In genomic region chr14:98292191-98292590, GRCh38 we compare ENCODE assay signal across 35 cellular contexts.
"Had no signal": no experiment of that assay in that cellular context is flagged by ENCODE, and none has a peak within 500 bp of the region (broad histone marks: within the 10 kb centered on the region; RNA-seq: fewer than 3 reads in every experiment).

No MANE protein-coding gene starts in this region.

- H3K27ac ChIP-seq: brain microvascular endothelial cell, coronary artery, dorsolateral prefrontal cortex, esophagus squamous epithelium, heart left ventricle, WERI-Rb-1 had no signal

- H3K27ac Mint-ChIP-seq: activated B cell treated with CpG ODN at 0.5 μM for 24 hours; activated CD4-positive, alpha-beta memory T cell treated with anti-CD3 and anti-CD28 coated beads, Interleukin-2, amount 10 ng/mL, durations not matched to agents 7 days and 5 days; activated CD4-positive, alpha-beta T cell treated with anti-CD3 and anti-CD28 coated beads for 36 hours; activated CD4-positive, alpha-beta T cell treated with anti-CD3 and anti-CD28 coated beads, Interleukin-2, amount 10 ng/mL, durations not matched to agents 7 days and 5 days; activated CD8-positive, alpha-beta memory T cell treated with anti-CD3 and anti-CD28 coated beads, Interleukin-2, amount 10 ng/mL, durations not matched to agents 7 days and 5 days; activated naive CD4-positive, alpha-beta T cell treated with anti-CD3 and anti-CD28 coated beads, Interleukin-2, amount 10 ng/mL, durations not matched to agents 7 days and 5 days; activated naive CD8-positive, alpha-beta T cell; activated T-helper 1 cell treated with anti-CD3 and anti-CD28 coated beads, Interleukin-12 subunit alpha, Interleukin-12 subunit beta, Interleukin-2, Interleukin-4 antibody, amounts not matched to agents 30 ng/mL and 10 ng/mL and 1 ng/mL, durations not matched to agents 14 hours and 24 hours and 36 hours; dendritic cell treated with granulocyte-macrophage colony-stimulating factor and Interleukin-4, amounts not matched to agents 40 ng/mL and 50 ng/mL, for 4 days; endodermal cell; T-helper 17 cell; T-helper 2 cell treated with Interferon-gamma antibody and Interleukin-4, amounts not matched to agents 5 μg/mL and 100 μg/mL, for 36 hours had no signal

- FAIRE-seq: astrocyte, bronchial epithelial cell, frontal cortex had no signal

- H3K4me1 ChIP-seq: heart left ventricle had no signal

- H3K9me3 ChIP-seq: esophagus squamous epithelium had no signal

- H3K27me3 Mint-ChIP-seq: activated B cell treated with CpG ODN at 0.5 μM for 24 hours; activated CD4-positive, alpha-beta memory T cell treated with anti-CD3 and anti-CD28 coated beads, Interleukin-2, amount 10 ng/mL, durations not matched to agents 7 days and 5 days; activated CD4-positive, alpha-beta T cell treated with anti-CD3 and anti-CD28 coated beads for 36 hours; activated CD4-positive, alpha-beta T cell treated with anti-CD3 and anti-CD28 coated beads, Interleukin-2, amount 10 ng/mL, durations not matched to agents 7 days and 5 days; activated CD8-positive, alpha-beta memory T cell treated with anti-CD3 and anti-CD28 coated beads, Interleukin-2, amount 10 ng/mL, durations not matched to agents 7 days and 5 days; activated naive CD8-positive, alpha-beta T cell; central memory CD8-positive, alpha-beta T cell; dendritic cell treated with granulocyte-macrophage colony-stimulating factor and Interleukin-4, amounts not matched to agents 40 ng/mL and 50 ng/mL, for 4 days; T-helper 17 cell had no signal

- H3K4me3 Mint-ChIP-seq: activated B cell treated with CpG ODN at 0.5 μM for 24 hours; activated CD4-positive, alpha-beta memory T cell treated with anti-CD3 and anti-CD28 coated beads, Interleukin-2, amount 10 ng/mL, durations not matched to agents 7 days and 5 days; activated CD4-positive, alpha-beta T cell treated with anti-CD3 and anti-CD28 coated beads for 36 hours; activated CD4-positive, alpha-beta T cell treated with anti-CD3 and anti-CD28 coated beads, Interleukin-2, amount 10 ng/mL, durations not matched to agents 7 days and 5 days; activated CD8-positive, alpha-beta memory T cell treated with anti-CD3 and anti-CD28 coated beads, Interleukin-2, amount 10 ng/mL, durations not matched to agents 7 days and 5 days; activated naive CD4-positive, alpha-beta T cell treated with anti-CD3 and anti-CD28 coated beads, Interleukin-2, amount 10 ng/mL, durations not matched to agents 7 days and 5 days; activated naive CD8-positive, alpha-beta T cell; activated T-helper 1 cell treated with anti-CD3 and anti-CD28 coated beads, Interleukin-12 subunit alpha, Interleukin-12 subunit beta, Interleukin-2, Interleukin-4 antibody, amounts not matched to agents 30 ng/mL and 10 ng/mL and 1 ng/mL, durations not matched to agents 14 hours and 24 hours and 36 hours; central memory CD8-positive, alpha-beta T cell; dendritic cell treated with granulocyte-macrophage colony-stimulating factor and Interleukin-4, amounts not matched to agents 40 ng/mL and 50 ng/mL, for 4 days; endodermal cell; T-helper 17 cell; T-helper 2 cell treated with Interferon-gamma antibody and Interleukin-4, amounts not matched to agents 5 μg/mL and 100 μg/mL, for 36 hours had no signal

- H3K36me3 Mint-ChIP-seq: activated CD8-positive, alpha-beta memory T cell treated with anti-CD3 and anti-CD28 coated beads, Interleukin-2, amount 10 ng/mL, durations not matched to agents 7 days and 5 days; activated naive CD4-positive, alpha-beta T cell treated with anti-CD3 and anti-CD28 coated beads, Interleukin-2, amount 10 ng/mL, durations not matched to agents 7 days and 5 days; activated naive CD8-positive, alpha-beta T cell had no signal

- H3K36me3 ChIP-seq: brain microvascular endothelial cell, esophagus squamous epithelium, heart left ventricle, WERI-Rb-1 had no signal

- H3K27me3 ChIP-seq: brain microvascular endothelial cell, esophagus squamous epithelium had no signal

- H3K4me3 ChIP-seq: coronary artery, dorsolateral prefrontal cortex, esophagus squamous epithelium, heart left ventricle had no signal

- DNase-seq: activated B cell treated with CpG ODN at 0.5 μM for 24 hours; activated CD4-positive, alpha-beta memory T cell treated with anti-CD3 and anti-CD28 coated beads, Interleukin-2, amount 10 ng/mL, durations not matched to agents 7 days and 5 days; activated CD4-positive, alpha-beta T cell treated with anti-CD3 and anti-CD28 coated beads for 36 hours; activated CD4-positive, alpha-beta T cell treated with anti-CD3 and anti-CD28 coated beads, Interleukin-2, amount 10 ng/mL, durations not matched to agents 7 days and 5 days; activated CD4-positive, alpha-beta T cell treated with anti-CD3 and anti-CD28 coated beads, Interleukin-2, amount 50 U/mL, for 4 hours; activated CD8-positive, alpha-beta memory T cell treated with anti-CD3 and anti-CD28 coated beads, Interleukin-2, amount 10 ng/mL, durations not matched to agents 7 days and 5 days; activated CD8-positive, alpha-beta memory T cell treated with anti-CD3 and anti-CD28 coated beads, Interleukin-2, amount 50 U/mL, for 4 hours; activated gamma-delta T cell; activated naive CD4-positive, alpha-beta T cell; activated naive CD4-positive, alpha-beta T cell treated with anti-CD3 and anti-CD28 coated beads, Interleukin-2, amount 10 ng/mL, durations not matched to agents 7 days and 5 days; activated T-cell treated with anti-CD3 and anti-CD28 coated beads, Interleukin-2, amount 50 U/mL, for 1 hour; activated T-cell treated with anti-CD3 and anti-CD28 coated beads, Interleukin-2, amount 50 U/mL, for 48 hours; amniotic stem cell; anterior cingulate cortex; brain microvascular endothelial cell; dorsolateral prefrontal cortex; effector memory CD4-positive, alpha-beta T cell; endodermal cell; erythroblast; esophagus squamous epithelium; heart left ventricle; T-helper 1 cell; T-helper 17 cell; T1000; WERI-Rb-1 had no signal

- ATAC-seq: activated CD4-positive, alpha-beta T cell treated with anti-CD3 and anti-CD28 coated beads for 36 hours; activated CD4-positive, CD25-positive, alpha-beta regulatory T cell treated with anti-CD3 and anti-CD28 coated beads, Interleukin-2, amount 50 U/mL, for 24 hours; activated CD8-positive, alpha-beta memory T cell treated with anti-CD3 and anti-CD28 coated beads, Interleukin-2, amount 10 ng/mL, durations not matched to agents 7 days and 5 days; heart left ventricle; T-helper 17 cell had no signal

- H3K9me3 Mint-ChIP-seq: activated T-helper 1 cell treated with anti-CD3 and anti-CD28 coated beads, Interleukin-12 subunit alpha, Interleukin-12 subunit beta, Interleukin-2, Interleukin-4 antibody, amounts not matched to agents 30 ng/mL and 10 ng/mL and 1 ng/mL, durations not matched to agents 14 hours and 24 hours and 36 hours; central memory CD8-positive, alpha-beta T cell; endodermal cell; T-helper 2 cell treated with Interferon-gamma antibody and Interleukin-4, amounts not matched to agents 5 μg/mL and 100 μg/mL, for 36 hours had no signal

- H3K4me1 Mint-ChIP-seq: activated B cell treated with CpG ODN at 0.5 μM for 24 hours; activated CD8-positive, alpha-beta memory T cell treated with anti-CD3 and anti-CD28 coated beads, Interleukin-2, amount 10 ng/mL, durations not matched to agents 7 days and 5 days; activated naive CD4-positive, alpha-beta T cell treated with anti-CD3 and anti-CD28 coated beads, Interleukin-2, amount 10 ng/mL, durations not matched to agents 7 days and 5 days; T-helper 17 cell had no signal
